Comparison of ENCODE assay signal across 2 cellular contexts in the genomic region with DNA sequence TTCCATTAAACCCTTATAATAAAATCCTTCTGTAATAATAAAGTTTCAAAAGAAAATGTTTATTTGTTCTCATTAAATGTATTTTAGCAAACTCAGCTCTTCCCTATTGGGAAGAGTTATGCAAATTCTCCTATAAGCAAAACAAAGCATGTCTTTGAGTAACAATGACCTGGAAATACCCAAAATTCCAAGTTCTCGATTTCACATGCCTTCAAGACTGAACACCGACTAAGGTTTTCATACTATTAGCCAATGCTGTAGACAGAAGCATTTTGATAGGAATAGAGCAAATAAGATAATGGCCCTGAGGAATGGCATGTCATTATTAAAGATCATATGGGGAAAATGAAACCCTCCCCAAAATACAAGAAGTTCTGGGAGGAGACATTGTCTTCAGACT.
TF ChIP-seq lines count a peak whose summit lies in the region.

No MANE protein-coding gene starts in this region.

TF ChIP-seq in HepG2, 621 proteins besides CTCF, POLR2A, EP300 and RAD21:
- TF ChIP-seq MAFF (IDR thresholded peaks at IDR 0.05; ENCODE audit: low read depth, low read length) (0 out of 2 replicates have a peak, but pooled peaks have one; percentile 11), ZNF678 (CRISPR knock-in tag; IDR thresholded peaks at IDR 0.05) (no peak), JUN (CRISPR knock-in tag; IDR thresholded peaks at IDR 0.05) (no peak), ZNF263 (CRISPR knock-in tag; IDR thresholded peaks at IDR 0.05) (no peak)
- TF ChIP-seq, protein P1, sequence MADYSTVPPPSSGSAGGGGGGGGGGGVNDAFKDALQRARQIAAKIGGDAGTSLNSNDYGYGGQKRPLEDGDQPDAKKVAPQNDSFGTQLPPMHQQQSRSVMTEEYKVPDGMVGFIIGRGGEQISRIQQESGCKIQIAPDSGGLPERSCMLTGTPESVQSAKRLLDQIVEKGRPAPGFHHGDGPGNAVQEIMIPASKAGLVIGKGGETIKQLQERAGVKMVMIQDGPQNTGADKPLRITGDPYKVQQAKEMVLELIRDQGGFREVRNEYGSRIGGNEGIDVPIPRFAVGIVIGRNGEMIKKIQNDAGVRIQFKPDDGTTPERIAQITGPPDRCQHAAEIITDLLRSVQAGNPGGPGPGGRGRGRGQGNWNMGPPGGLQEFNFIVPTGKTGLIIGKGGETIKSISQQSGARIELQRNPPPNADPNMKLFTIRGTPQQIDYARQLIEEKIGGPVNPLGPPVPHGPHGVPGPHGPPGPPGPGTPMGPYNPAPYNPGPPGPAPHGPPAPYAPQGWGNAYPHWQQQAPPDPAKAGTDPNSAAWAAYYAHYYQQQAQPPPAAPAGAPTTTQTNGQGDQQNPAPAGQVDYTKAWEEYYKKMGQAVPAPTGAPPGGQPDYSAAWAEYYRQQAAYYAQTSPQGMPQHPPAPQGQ (CRISPR knock-in tag; IDR thresholded peaks at IDR 0.05; ENCODE audit: borderline replicate concordance): no peak
TF ChIP-seq in HepG2: peak in this region for 1.

TF ChIP-seq in WTC11, 78 proteins besides CTCF, POLR2A, EP300 and RAD21:
- TF ChIP-seq, protein P2, sequence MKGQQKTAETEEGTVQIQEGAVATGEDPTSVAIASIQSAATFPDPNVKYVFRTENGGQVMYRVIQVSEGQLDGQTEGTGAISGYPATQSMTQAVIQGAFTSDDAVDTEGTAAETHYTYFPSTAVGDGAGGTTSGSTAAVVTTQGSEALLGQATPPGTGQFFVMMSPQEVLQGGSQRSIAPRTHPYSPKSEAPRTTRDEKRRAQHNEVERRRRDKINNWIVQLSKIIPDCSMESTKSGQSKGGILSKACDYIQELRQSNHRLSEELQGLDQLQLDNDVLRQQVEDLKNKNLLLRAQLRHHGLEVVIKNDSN (CRISPR knock-in tag; IDR thresholded peaks at IDR 0.05): no peak
- TF ChIP-seq ZNF396 (CRISPR knock-in tag; IDR thresholded peaks at IDR 0.05; ENCODE audit: borderline replicate concordance) (no peak), ZNF671 (CRISPR knock-in tag; IDR thresholded peaks at IDR 0.05) (no peak), ZNF423 (CRISPR knock-in tag; IDR thresholded peaks at IDR 0.05) (no peak), EMX1 (CRISPR knock-in tag; IDR thresholded peaks at IDR 0.05) (no peak), SOX15 (CRISPR knock-in tag; IDR thresholded peaks at IDR 0.05) (no peak), TCF7 (CRISPR knock-in tag; IDR thresholded peaks at IDR 0.05; ENCODE audit: low read depth) (no peak), ELF4 (CRISPR knock-in tag; IDR thresholded peaks at IDR 0.05; ENCODE audit: low read depth) (no peak), ZNF121 (CRISPR knock-in tag; IDR thresholded peaks at IDR 0.05) (no peak)
- TF ChIP-seq, protein P3, sequence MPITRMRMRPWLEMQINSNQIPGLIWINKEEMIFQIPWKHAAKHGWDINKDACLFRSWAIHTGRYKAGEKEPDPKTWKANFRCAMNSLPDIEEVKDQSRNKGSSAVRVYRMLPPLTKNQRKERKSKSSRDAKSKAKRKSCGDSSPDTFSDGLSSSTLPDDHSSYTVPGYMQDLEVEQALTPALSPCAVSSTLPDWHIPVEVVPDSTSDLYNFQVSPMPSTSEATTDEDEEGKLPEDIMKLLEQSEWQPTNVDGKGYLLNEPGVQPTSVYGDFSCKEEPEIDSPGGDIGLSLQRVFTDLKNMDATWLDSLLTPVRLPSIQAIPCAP (CRISPR knock-in tag; IDR thresholded peaks at IDR 0.05): no peak
- TF ChIP-seq, protein P4, sequence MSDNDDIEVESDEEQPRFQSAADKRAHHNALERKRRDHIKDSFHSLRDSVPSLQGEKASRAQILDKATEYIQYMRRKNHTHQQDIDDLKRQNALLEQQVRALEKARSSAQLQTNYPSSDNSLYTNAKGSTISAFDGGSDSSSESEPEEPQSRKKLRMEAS (CRISPR knock-in tag; IDR thresholded peaks at IDR 0.05): no peak
- TF ChIP-seq, protein P5, sequence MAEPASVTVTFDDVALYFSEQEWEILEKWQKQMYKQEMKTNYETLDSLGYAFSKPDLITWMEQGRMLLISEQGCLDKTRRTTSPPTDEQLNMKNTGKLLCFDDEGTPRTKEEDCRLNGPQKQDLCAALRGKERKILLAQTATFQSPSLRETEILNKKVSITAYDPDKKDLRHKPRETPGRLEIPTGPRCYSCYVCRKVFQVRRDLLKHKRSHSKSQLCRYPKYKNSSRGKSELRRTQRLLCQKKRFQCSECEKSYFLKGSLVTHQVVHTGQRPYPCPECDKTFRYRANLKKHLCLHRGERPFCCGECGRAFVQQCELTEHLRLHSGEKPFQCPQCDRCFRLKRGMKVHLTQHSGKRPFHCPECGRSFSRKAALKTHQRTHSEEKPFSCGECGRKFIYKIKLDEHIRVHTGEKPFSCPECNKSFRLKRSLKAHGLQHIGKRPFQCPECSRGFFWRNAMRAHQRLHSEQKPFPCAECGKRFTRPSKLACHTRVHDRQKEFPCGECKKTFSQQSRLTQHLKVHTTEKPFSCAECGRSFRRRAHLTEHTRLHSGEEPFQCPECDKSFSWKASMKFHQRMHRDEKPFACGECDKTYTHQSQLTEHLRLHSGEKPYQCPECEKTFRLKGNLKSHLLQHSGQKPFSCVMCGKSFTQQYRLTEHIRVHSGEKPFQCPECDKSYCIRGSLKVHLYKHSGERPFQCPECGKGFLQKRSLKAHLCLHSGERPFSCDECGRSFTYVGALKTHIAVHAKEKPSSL (CRISPR knock-in tag; conservative IDR thresholded peaks at IDR 0.05): no peak
